1 cellular context compared by ENCODE assay signal in genomic region chr5:158398360-158399201, GRCh38.
TF ChIP-seq lines count a peak whose summit lies in the region.

No MANE protein-coding gene starts in this region.

TF ChIP-seq in HepG2, 621 proteins besides CTCF, POLR2A, EP300 and RAD21 (continued from another document):
- TF ChIP-seq ZNF646 (CRISPR knock-in tag; IDR thresholded peaks at IDR 0.05) (no peak), MLLT10 (CRISPR knock-in tag; IDR thresholded peaks at IDR 0.05) (no peak), ZSCAN22 (CRISPR knock-in tag; IDR thresholded peaks at IDR 0.05) (no peak), KLF9 (CRISPR knock-in tag; IDR thresholded peaks at IDR 0.05; ENCODE audit: low read depth) (no peak), ZKSCAN1 (IDR thresholded peaks at IDR 0.05; ENCODE audit: low read length) (no peak), ERF (CRISPR knock-in tag; IDR thresholded peaks at IDR 0.05) (no peak)
